Comparison of ENCODE assay signal across 14 cellular contexts in the genomic region with DNA sequence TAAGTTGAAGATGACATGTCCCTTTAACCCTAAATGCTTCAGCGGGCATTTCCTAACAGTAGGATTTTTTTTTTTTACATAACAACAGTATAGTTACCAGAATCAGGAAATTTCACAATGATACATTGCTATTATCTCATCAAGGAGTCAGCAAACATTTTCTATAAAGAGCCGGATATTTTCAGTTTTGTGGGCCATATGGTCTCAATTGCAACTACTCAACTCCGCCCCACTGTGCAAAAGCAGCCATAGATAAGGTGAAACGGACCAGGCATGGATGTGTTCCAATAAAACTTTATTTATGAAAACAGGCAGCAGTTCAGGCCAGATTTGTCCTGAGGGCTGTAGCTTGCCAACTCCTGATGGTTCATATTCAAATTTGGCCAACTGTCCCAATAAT.
DNase-seq lines count a peak whose midpoint lies in the region; ATAC-seq and TF ChIP-seq lines count a peak whose summit lies in the region.
"Had no signal": no experiment of that assay in that cellular context is flagged by ENCODE, and none has a peak within 500 bp of the region (broad histone marks: within the 10 kb centered on the region; RNA-seq: fewer than 3 reads in every experiment).

No MANE protein-coding gene starts in this region.

- no peaks in the 10 kb centered on the region for H3K27me3 ChIP-seq in HL-60 (ENCODE audit: insufficient read depth, poor library complexity, severe bottlenecking)
- no peaks in the 10 kb centered on the region for H3K27me3 ChIP-seq in PC-3 (ENCODE audit: low read length)

- H3K4me2 ChIP-seq in PC-3 (ENCODE audit: low read length): 0 out of 2 replicates have a peak overlapping the region, but pooled peaks have one; percentile 16

- H3K4me3 ChIP-seq in AG09309 (ENCODE audit: control insufficient read depth, low read depth, low read length) (no peak overlapping the region), HL-60 (replicated peaks; ENCODE audit: insufficient read depth, low read length) (no peak overlapping the region), PC-3 (ENCODE audit: low read length) (no peak overlapping the region), fibroblast of the aortic adventitia (ENCODE audit: low read depth, low read length) (no peak overlapping the region)
- H3K4me3 ChIP-seq: lung had no signal

- intact Hi-C loops in PC-3 (cut with micrococcal nuclease): no loop called here

- no peak overlapping the region for H3K9ac ChIP-seq in PC-3 (ENCODE audit: low read length)
- H3K9ac ChIP-seq: parathyroid adenoma had no signal

- POLR2A ChIA-PET in PC-3 (lab: Charles Lee; ENCODE audit: unreplicated experiment): no interaction called here

- no peaks in the 10 kb centered on the region for H4K20me1 ChIP-seq in PC-3 (ENCODE audit: low read length)

- H3K27ac ChIP-seq in HL-60 (replicated peaks) (peak overlapping the region; percentile 54), PC-3 (ENCODE audit: low read length) (peak overlapping the region; percentile 8; the same call in 1 of the 2 replicates)
- H3K27ac ChIP-seq: parathyroid adenoma had no signal

- H3K4me1 ChIP-seq in PC-3 (ENCODE audit: insufficient read depth, low read length): peaks cover 32% of the 10 kb centered on the region
- H3K4me1 ChIP-seq: parathyroid adenoma had no signal

- H3K36me3 ChIP-seq in PC-3 (ENCODE audit: low read depth, low read length): no peaks in the 10 kb centered on the region

- 0 out of 2 replicates have a peak overlapping the region, but pooled peaks have one; percentile 38 for H2AFZ ChIP-seq in PC-3 (ENCODE audit: low read length)
- H2AFZ ChIP-seq: parathyroid adenoma had no signal

- no peaks in the 10 kb centered on the region for H3K9me2 ChIP-seq in PC-3 (replicated peaks; ENCODE audit: low read length)

- H3F3A ChIP-seq in PC-3 (ENCODE audit: low read length, unreplicated experiment): no peaks in the 10 kb centered on the region

- DNase-seq in AG09309 (ENCODE audit: low read depth) (peak; percentile 89), HL-60 (ENCODE audit: low read depth in 1 of 2, low spot score in 1 of 2) (peak; percentile 57 to 70), PC-3 (peak; percentile 25), fibroblast of the aortic adventitia (ENCODE audit: low read depth) (peak; percentile 97), NCI-H345 (lab: John Stamatoyannopoulos, UW) (no peak), NCI-H2081 (lab: John Stamatoyannopoulos, UW) (no peak)
- no peak for DNase-seq in stimulated activated CD4-positive, alpha-beta T cell treated with anti-CD3 and anti-CD28 coated beads, Interleukin-2, amount 100 ng/mL, for 24 hours
- DNase-seq: C1 segment of cervical spinal cord, endodermal cell, NCI-H2029 had no signal

- CTCF ChIA-PET in PC-3 (lab: Charles Lee): no interaction called here

- no peaks in the 10 kb centered on the region for H3K9me3 ChIP-seq in PC-3 (ENCODE audit: low read length)

- no peaks in the 10 kb centered on the region for H3K79me2 ChIP-seq in PC-3 (ENCODE audit: low read length)
- H3K79me2 ChIP-seq: parathyroid adenoma had no signal

- TF ChIP-seq CTCF in AG09309 (IDR thresholded peaks at IDR 0.05; ENCODE audit: control insufficient read depth, insufficient read depth, low read depth, low read length, missing control alignments) (no peak), HL-60 (IDR thresholded peaks at IDR 0.05; ENCODE audit: insufficient read depth, low read length) (no peak), PC-3 (conservative IDR thresholded peaks at IDR 0.05; ENCODE audit: low read depth, low read length) (no peak), fibroblast of the aortic adventitia (IDR thresholded peaks at IDR 0.05; ENCODE audit: insufficient read depth, low read length) (no peak)

- BruUV-seq in PC-3 (replicated peaks; lab: Mats Ljungman, UMichigan): no TSS peak

- ATAC-seq in PC-3 (no peak), HG03097 (IDR thresholded peaks at IDR 0.05; ENCODE audit: low FRiP score, unreplicated experiment) (no peak)
- ATAC-seq: Panc1 had no signal

Comparison
In these comparisons a context has a peak if more than half of its experiments do, and no peak if none do; other contexts are left out.
1. DNase-seq: peak in AG09309 (single experiment), HL-60 (2 of 2), PC-3 (single experiment) and fibroblast of the aortic adventitia (single experiment); none in NCI-H345 (single experiment), NCI-H2081 (0 of 2) and stimulated activated CD4-positive, alpha-beta T cell treated with anti-CD3 and anti-CD28 coated beads, Interleukin-2, amount 100 ng/mL, for 24 hours (0 of 2).